In genomic region chr11:113404859-113405430, GRCh38 we compare ENCODE assay signal across 25 cellular contexts. TPM values are rescaled to one million over a fixed set of nuclear protein-coding genes. Genes with fewer than 3 reads are reported as not detected.
DNase-seq lines count a peak whose midpoint lies in the region; ATAC-seq and TF ChIP-seq lines count a peak whose summit lies in the region.
"Had no signal": no experiment of that assay in that cellular context is flagged by ENCODE, and none has a peak within 500 bp of the region (broad histone marks: within the 10 kb centered on the region; RNA-seq: fewer than 3 reads in every experiment).

No MANE protein-coding gene starts in this region.

- POLR2A ChIA-PET in RWPE1 (lab: Yijun Ruan, JAX; ENCODE audit: low non-redundant PET) = no interaction called here

- in situ Hi-C loops in G401 (cut with HindIII; ENCODE audit: low sequenced_read_pairs) = no loop called here

- no peaks in the 10 kb centered on the region for H3K4me1 ChIP-seq in colonic mucosa
- H3K4me1 ChIP-seq: A549 had no signal

- no peak for TF ChIP-seq CTCF in RWPE1 (conservative IDR thresholded peaks at IDR 0.05; ENCODE audit: low read depth)
- no peak for TF ChIP-seq CTCF in epithelial cell of esophagus (IDR thresholded peaks at IDR 0.05; ENCODE audit: insufficient read depth, low read depth, low read length, missing control alignments)
- no peak for TF ChIP-seq CTCF in omental fat pad (IDR thresholded peaks at IDR 0.05)
- TF ChIP-seq CTCF in colonic mucosa (IDR thresholded peaks at IDR 0.05) = no peak

- intact Hi-C loops in colonic mucosa (cut with DNase I) (no loop called here), posterior cingulate gyrus (cut with DNase I) (no loop called here)

- peaks cover 4% of the 10 kb centered on the region for H3K27me3 Mint-ChIP-seq in activated T-cell treated with anti-CD3 and anti-CD28 coated beads, Interleukin-2, amount 50 U/mL, for 24 hours

- H3K36me3 Mint-ChIP-seq in activated T-cell treated with anti-CD3 and anti-CD28 coated beads, Interleukin-2, amount 50 U/mL, for 24 hours (ENCODE audit: low read depth) = no peaks in the 10 kb centered on the region
- H3K36me3 Mint-ChIP-seq: CD4-positive, alpha-beta memory T cell had no signal

- no peaks in the 10 kb centered on the region for H3K27me3 ChIP-seq in colonic mucosa
- H3K27me3 ChIP-seq: BLaER1 treated with 17β-estradiol and CSF1 and Interleukin-3, amounts not matched to agents 10 nM and 100 nM had no signal

- DNase-seq in G401 (ENCODE audit: low spot score) (peak; percentile 18), RWPE1 (ENCODE audit: low spot score) (no peak), epithelial cell of esophagus (ENCODE audit: low read depth) (peak; percentile 66), omental fat pad (ENCODE audit: low spot score) (peak; percentile 6), colonic mucosa (no peak), posterior cingulate gyrus (no peak)
- DNase-seq in activated T-cell treated with anti-CD3 and anti-CD28 coated beads, Interleukin-2, amount 50 U/mL, for 24 hours = no peak
- DNase-seq: AML-193; CD4-positive, alpha-beta memory T cell; COR-L47; DMS53; NCI-H1092; NCI-H1417 treated with DMSO at 0.1 percent for 48 hours; NCI-H1694 treated with DMSO at 0.1 percent for 48 hours; NCI-H2081 treated with DMSO at 0.1 percent for 48 hours; NCI-H2171; NCI-H226; NCI-H510A; SK-N-SH had no signal

- no peak for ATAC-seq in omental fat pad (ENCODE audit: low FRiP score)
- ATAC-seq: A549, HCT116 had no signal

- H3K27ac Mint-ChIP-seq in activated T-cell treated with anti-CD3 and anti-CD28 coated beads, Interleukin-2, amount 50 U/mL, for 24 hours = no peak overlapping the region

- peak overlapping the region; percentile 68 for H3K27ac ChIP-seq in RWPE1
- H3K27ac ChIP-seq in colonic mucosa = no peak overlapping the region
- H3K27ac ChIP-seq: A549; BLaER1 treated with 17β-estradiol and CSF1 and Interleukin-3, amounts not matched to agents 10 nM and 100 nM had no signal

- no peak overlapping the region for H3K4me3 Mint-ChIP-seq in activated T-cell treated with anti-CD3 and anti-CD28 coated beads, Interleukin-2, amount 50 U/mL, for 24 hours
- H3K4me3 Mint-ChIP-seq: CD4-positive, alpha-beta memory T cell had no signal

- CTCF ChIA-PET in RWPE1 (lab: Yijun Ruan, JAX) = interaction anchor here (0.5 kb wide), 1 partner anchor 12 kb away, joined by 5 read pairs; no protein-coding TSS in a partner anchor

- no peaks in the 10 kb centered on the region for H3K9me3 ChIP-seq in colonic mucosa
- H3K9me3 ChIP-seq: A549; BLaER1 treated with 17β-estradiol and CSF1 and Interleukin-3, amounts not matched to agents 10 nM and 100 nM; SK-N-SH had no signal

- no peak overlapping the region for H3K4me3 ChIP-seq in epithelial cell of esophagus (ENCODE audit: low read length)
- no peak overlapping the region for H3K4me3 ChIP-seq in colonic mucosa
- H3K4me3 ChIP-seq: A549; BLaER1 treated with 17β-estradiol and CSF1 and Interleukin-3, amounts not matched to agents 10 nM and 100 nM had no signal

- H3K36me3 ChIP-seq in colonic mucosa = no peaks in the 10 kb centered on the region
- H3K36me3 ChIP-seq: BLaER1 treated with 17β-estradiol and CSF1 and Interleukin-3, amounts not matched to agents 10 nM and 100 nM had no signal

- H3K4me1 Mint-ChIP-seq in activated T-cell treated with anti-CD3 and anti-CD28 coated beads, Interleukin-2, amount 50 U/mL, for 24 hours (ENCODE audit: low read depth) = no peaks in the 10 kb centered on the region

- no peaks in the 10 kb centered on the region for H3K9me3 Mint-ChIP-seq in activated T-cell treated with anti-CD3 and anti-CD28 coated beads, Interleukin-2, amount 50 U/mL, for 24 hours
- H3K9me3 Mint-ChIP-seq: CD4-positive, alpha-beta memory T cell had no signal

- no peak overlapping the region for H3K9ac ChIP-seq in colonic mucosa (ENCODE audit: low read depth in 2 of 2, low read length in 2 of 2)
- H3K9ac ChIP-seq: BLaER1 treated with 17β-estradiol and CSF1 and Interleukin-3, amounts not matched to agents 10 nM and 100 nM; SK-N-SH had no signal

RNA-seq across cellular contexts. Expression of gene ANKK1, which starts 17.4 kb away (rescaled TPM):
- total RNA-seq in G401 (2014; rRNA removed; shearing (Covaris generic)) = not detected in 2 replicates
- total RNA-seq in omental fat pad = 1 to 10 TPM in 1 of 4 donors, under 1 TPM in 1, not detected in 2; 0.24 to 1.7 TPM
- under 1 TPM; 0.10 to 0.32 TPM for total RNA-seq in colonic mucosa
- total RNA-seq: Daoy, H1, HT-29 had no signal

Comparison
In these comparisons a context has a peak if more than half of its experiments do, and no peak if none do; other contexts are left out.
1. DNase-seq: peak in G401 (single experiment), epithelial cell of esophagus (single experiment) and omental fat pad (single experiment); none in RWPE1 (single experiment), colonic mucosa (single experiment), activated T-cell treated with anti-CD3 and anti-CD28 coated beads, Interleukin-2, amount 50 U/mL, for 24 hours (single experiment) and posterior cingulate gyrus (0 of 10).